In genomic region chr19:4473011-4473410, GRCh38 we compare ENCODE assay signal across 8 cellular contexts. TPM values are rescaled to one million over a fixed set of nuclear protein-coding genes. Genes with fewer than 3 reads are reported as not detected.
DNase-seq lines count a peak whose midpoint lies in the region; ATAC-seq and TF ChIP-seq lines count a peak whose summit lies in the region.

No MANE protein-coding gene starts in this region.

- peaks cover 42% of the 10 kb centered on the region for H3K79me2 ChIP-seq in Karpas-422 (ENCODE audit: low read length)

- peak overlapping the region; percentile 64 for H3K27ac Mint-ChIP-seq in dendritic cell treated with granulocyte-macrophage colony-stimulating factor and Interleukin-4, amounts not matched to agents 40 ng/mL and 50 ng/mL, for 4 days
- peak overlapping the region in 1 of 2 donors; percentile 65 for H3K27ac Mint-ChIP-seq in natural killer cell

- peaks cover 32% of the 10 kb centered on the region for H3K36me3 Mint-ChIP-seq in dendritic cell treated with granulocyte-macrophage colony-stimulating factor and Interleukin-4, amounts not matched to agents 40 ng/mL and 50 ng/mL, for 4 days (ENCODE audit: low read depth)
- no peaks in the 10 kb centered on the region for H3K36me3 Mint-ChIP-seq in natural killer cell

- H3K9me3 ChIP-seq in Karpas-422 (ENCODE audit: low read length) = no peaks in the 10 kb centered on the region

- H3K4me1 ChIP-seq in Karpas-422 (ENCODE audit: low read length) = peaks cover 24% of the 10 kb centered on the region

- peak overlapping the region; percentile 74 for H3K4me3 Mint-ChIP-seq in dendritic cell treated with granulocyte-macrophage colony-stimulating factor and Interleukin-4, amounts not matched to agents 40 ng/mL and 50 ng/mL, for 4 days
- peak overlapping the region; percentile 80 for H3K4me3 Mint-ChIP-seq in natural killer cell

- no peaks in the 10 kb centered on the region; the same call in 1 of the 2 replicates for H4K20me1 ChIP-seq in Karpas-422 (ENCODE audit: insufficient read depth, low read depth, low read length)

- intact Hi-C loops in dendritic cell treated with granulocyte-macrophage colony-stimulating factor and Interleukin-4, amounts not matched to agents 40 ng/mL and 50 ng/mL, for 4 days (cut with micrococcal nuclease) = loop anchor here (5.0 kb wide), 2 partner anchors 71 to 226 kb away; partner anchors contain the start of genes CHAF1A, SH3GL1 and YJU2
- intact Hi-C loops in natural killer cell (cut with micrococcal nuclease) = no loop called here

- no peaks in the 10 kb centered on the region for H3K9me2 ChIP-seq in Karpas-422 (replicated peaks; ENCODE audit: insufficient read depth, low read length)

- peak overlapping the region; percentile 56 for H3K27ac ChIP-seq in Karpas-422 (ENCODE audit: low read length)

- H3K9me3 Mint-ChIP-seq in dendritic cell treated with granulocyte-macrophage colony-stimulating factor and Interleukin-4, amounts not matched to agents 40 ng/mL and 50 ng/mL, for 4 days = no peaks in the 10 kb centered on the region
- H3K9me3 Mint-ChIP-seq in natural killer cell = no peaks in the 10 kb centered on the region

- H3K27me3 ChIP-seq in Karpas-422 (ENCODE audit: low read length) = no peaks in the 10 kb centered on the region

- TF ChIP-seq CTCF in AG09309 (IDR thresholded peaks at IDR 0.05; ENCODE audit: control insufficient read depth, insufficient read depth, low read depth, low read length, missing control alignments) = no peak
- no peak for TF ChIP-seq CTCF in natural killer cell (IDR thresholded peaks at IDR 0.05)

- DNase-seq in AG09309 (ENCODE audit: low read depth) (no peak), Karpas-422 (peak; percentile 54), natural killer cell (no peak), SKM-1 (lab: John Stamatoyannopoulos, UW; ENCODE audit: unreplicated experiment) (no peak)

- H3K4me3 ChIP-seq in AG09309 (ENCODE audit: control insufficient read depth, low read depth, low read length) (peak overlapping the region; percentile 78), Karpas-422 (ENCODE audit: low read length) (peak overlapping the region; percentile 97)

- no peak for ATAC-seq in natural killer cell
- ATAC-seq in GM19324 (IDR thresholded peaks at IDR 0.05; ENCODE audit: low FRiP score, unreplicated experiment) = no peak
- no peak for ATAC-seq in GM19397 (IDR thresholded peaks at IDR 0.05; ENCODE audit: unreplicated experiment)
- ATAC-seq in HG03039 (IDR thresholded peaks at IDR 0.05; ENCODE audit: unreplicated experiment) = no peak

- peak overlapping the region; percentile 99 for H3K9ac ChIP-seq in Karpas-422 (ENCODE audit: low read length)

- H2AFZ ChIP-seq in Karpas-422 (ENCODE audit: low read length) = no peak overlapping the region

- H3K27me3 Mint-ChIP-seq in dendritic cell treated with granulocyte-macrophage colony-stimulating factor and Interleukin-4, amounts not matched to agents 40 ng/mL and 50 ng/mL, for 4 days = no peaks in the 10 kb centered on the region
- no peaks in the 10 kb centered on the region for H3K27me3 Mint-ChIP-seq in natural killer cell (ENCODE audit: low read depth in 2 of 2)

- no peaks in the 10 kb centered on the region; the same call in 1 of the 2 replicates for H3K36me3 ChIP-seq in Karpas-422 (ENCODE audit: insufficient read depth, low read length)

- H3K4me1 Mint-ChIP-seq in dendritic cell treated with granulocyte-macrophage colony-stimulating factor and Interleukin-4, amounts not matched to agents 40 ng/mL and 50 ng/mL, for 4 days (ENCODE audit: low read depth) = peaks cover 33% of the 10 kb centered on the region
- peaks cover 20 to 25% of the 10 kb centered on the region in 2 donors for H3K4me1 Mint-ChIP-seq in natural killer cell

- peak overlapping the region; percentile 92 for H3K4me2 ChIP-seq in Karpas-422 (ENCODE audit: low read depth, low read length, poor library complexity, severe bottlenecking)

RNA-seq across cellular contexts. Expression of gene HDGFL2, which starts 0.9 kb away (rescaled TPM):
- 49.9 and 81.2 TPM in 2 replicates for total RNA-seq in Karpas-422 (2014; rRNA removed; shearing (Covaris generic); ENCODE audit: low replicate concordance)
- 10 to 100 TPM; 28.7 to 43.6 (median 29.8) TPM for total RNA-seq in natural killer cell

RNA-seq across cellular contexts. Expression of gene UBXN6, which starts 15.4 kb away (rescaled TPM):
- total RNA-seq in Karpas-422 (2014; rRNA removed; shearing (Covaris generic); ENCODE audit: low replicate concordance) = 90.9 and 112 TPM in 2 replicates
- total RNA-seq in natural killer cell = 10 to 100 TPM; 54.3 to 67.7 (median 63.3) TPM

RNA-seq across cellular contexts. Expression of gene PLIN4, which starts 45.3 kb away (rescaled TPM):
- total RNA-seq in Karpas-422 (2014; rRNA removed; shearing (Covaris generic); ENCODE audit: low replicate concordance) = not detected in 2 replicates
- under 1 TPM in 1 of 3 donors, not detected in 2; 0.33 TPM for total RNA-seq in natural killer cell
